8 cellular contexts compared by ENCODE assay signal in the genomic region with DNA sequence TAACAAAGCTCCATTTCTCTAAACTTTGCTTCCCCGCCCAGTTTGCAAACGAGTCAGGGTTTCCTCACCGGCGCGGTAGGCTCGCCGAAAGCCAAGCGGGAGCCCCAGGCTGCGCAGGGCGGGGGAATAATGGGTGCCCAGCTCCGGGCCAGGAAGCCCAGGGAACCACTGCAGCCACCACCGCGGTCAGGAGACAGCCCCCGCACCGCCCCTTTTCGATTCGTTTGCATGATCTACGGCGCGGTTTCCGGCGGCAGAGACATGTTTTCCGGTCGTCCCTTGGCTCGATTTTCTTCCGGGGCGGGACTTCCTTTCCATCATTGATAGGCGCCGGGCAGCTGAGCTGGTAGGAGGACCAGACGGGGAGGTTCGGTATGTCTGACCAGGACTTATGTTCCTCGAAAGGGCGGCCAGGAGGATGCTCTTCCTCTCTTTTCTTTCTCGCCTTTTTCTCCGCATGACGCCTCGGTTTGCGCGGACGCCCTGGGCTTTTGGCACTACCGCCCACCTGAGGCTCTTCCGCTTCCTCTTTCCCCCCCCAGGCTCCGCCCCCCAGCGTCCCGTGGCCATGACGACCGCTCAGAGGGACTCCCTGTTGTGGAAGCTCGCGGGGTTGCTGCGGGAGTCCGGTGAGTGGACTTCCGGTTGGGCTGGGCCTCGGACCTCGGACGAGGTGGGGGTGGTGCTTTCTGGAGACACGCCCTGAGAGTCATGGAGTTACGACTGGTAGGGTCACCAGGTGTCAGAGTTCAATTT. TPM values are rescaled to one million over a fixed set of nuclear protein-coding genes. Genes with fewer than 3 reads are reported as not detected.
DNase-seq lines count a peak whose midpoint lies in the region; ATAC-seq and TF ChIP-seq lines count a peak whose summit lies in the region.

Gene STK11IP (plus strand): TSS at position 306 of the 756 bp plus-strand sequence. CDS start 263 bp downstream, at position 569.

- no peaks in the 10 kb centered on the region for H3K36me3 ChIP-seq in ovary
- H3K36me3 ChIP-seq in thyroid gland: peaks cover 6 to 12% of the 10 kb centered on the region in 2 donors

- H3K4me3 ChIP-seq in GM12864 (ENCODE audit: low read depth, low read length) (peak within 1 kb of the TSS; percentile 96), ovary (peak within 1 kb of the TSS; percentile 80), thyroid gland (replicated peaks in 1 of 3) (peak within 1 kb of the TSS; percentile 35 to 77 (median 54))

- ATAC-seq in HG02759 (IDR thresholded peaks at IDR 0.05; ENCODE audit: unreplicated experiment) (peak; percentile 91), Right ventricle myocardium inferior (peak; percentile 97)

- DNase-seq in GM12864 (ENCODE audit: low read depth) (peak; percentile 87), NCI-H1417 (lab: John Stamatoyannopoulos, UW) (peak; percentile 89 to 98 (median 97)), SW 1271 (lab: John Stamatoyannopoulos, UW) (peak; percentile 92 to 96), Right ventricle myocardium inferior (ENCODE audit: missing footprints) (peak; percentile 98), ovary (peak; percentile 96 to 98 (median 96)), thyroid gland (peak; percentile 98 to 99)
- peak; percentile 87 for DNase-seq in activated naive CD8-positive, alpha-beta T cell treated with anti-CD3 and anti-CD28 coated beads, Interleukin-2, amount 50 U/mL, for 16 hours (ENCODE audit: low read depth, low spot score)

- TF ChIP-seq CTCF in GM12864 (IDR thresholded peaks at IDR 0.05; ENCODE audit: low read depth, low read length, missing control alignments) (no peak), ovary (IDR thresholded peaks at IDR 0.05) (no peak), thyroid gland (IDR thresholded peaks at IDR 0.05) (peak in 1 of 6 experiments; percentile 6)

- TF ChIP-seq EP300 in ovary (IDR thresholded peaks at IDR 0.05): no peak

- TF ChIP-seq POLR2A in ovary (IDR thresholded peaks at IDR 0.05) (peak; percentile 91), thyroid gland (IDR thresholded peaks at IDR 0.05) (peak; percentile 48 to 94)

- no peaks in the 10 kb centered on the region for H3K27me3 ChIP-seq in ovary
- no peaks in the 10 kb centered on the region for H3K27me3 ChIP-seq in thyroid gland

- intact Hi-C loops in Right ventricle myocardium inferior (cut with DNase I) (loop anchor here (1.0 to 2.0 kb wide), 2 partner anchors 27 to 99 kb away; partner anchors contain the start of genes GMPPA and OBSL1), ovary (cut with DNase I) (no loop called here), thyroid gland (cut with DNase I) (loop anchor here (2.0 kb wide), 1 partner anchor 49 kb away; no protein-coding TSS in a partner anchor)

- H3K9me3 ChIP-seq in ovary (no peaks in the 10 kb centered on the region), thyroid gland (no peaks in the 10 kb centered on the region)

- H3K4me1 ChIP-seq in ovary (ENCODE audit: insufficient read depth) (peaks cover 12% of the 10 kb centered on the region), thyroid gland (peaks cover 0 to 13% of the 10 kb centered on the region in 2 donors)

- WGBS in ovary, 3 donors: 0% methylated on average over 55 to 57 of the region's 57 CpGs
- 0 to 1% methylated on average over 45 to 48 of the region's 57 CpGs for WGBS in thyroid gland, 2 donors

- H3K27ac ChIP-seq in ovary (peak within 1 kb of the TSS; percentile 75 to 91), thyroid gland (peak within 1 kb of the TSS; percentile 79 to 91 (median 89))

RNA-seq across cellular contexts. Expression of gene STK11IP, which starts in this region (rescaled TPM):
- total RNA-seq in Right ventricle myocardium inferior (13.9 TPM), ovary (10 to 100 TPM; 30.3 to 73.7 (median 43.8) TPM), thyroid gland (10 to 100 TPM; 14.6 to 25.0 (median 19.7) TPM)
- 10 to 100 TPM in 1 of 2 donors, 1 to 10 TPM in 1; 9.2 to 46.2 TPM for polyA plus RNA-seq in ovary

Comparison
In these comparisons a context has a peak if more than half of its experiments do, and no peak if none do; other contexts are left out.
1. Peak in every context shown above with its lines: DNase-seq, ATAC-seq, H3K4me3 ChIP-seq and H3K27ac ChIP-seq.
2. intact Hi-C loops: an anchor here in Right ventricle myocardium inferior (1.0 to 2.0 kb wide) and thyroid gland (2.0 kb wide); none called in ovary.